In the genomic region with DNA sequence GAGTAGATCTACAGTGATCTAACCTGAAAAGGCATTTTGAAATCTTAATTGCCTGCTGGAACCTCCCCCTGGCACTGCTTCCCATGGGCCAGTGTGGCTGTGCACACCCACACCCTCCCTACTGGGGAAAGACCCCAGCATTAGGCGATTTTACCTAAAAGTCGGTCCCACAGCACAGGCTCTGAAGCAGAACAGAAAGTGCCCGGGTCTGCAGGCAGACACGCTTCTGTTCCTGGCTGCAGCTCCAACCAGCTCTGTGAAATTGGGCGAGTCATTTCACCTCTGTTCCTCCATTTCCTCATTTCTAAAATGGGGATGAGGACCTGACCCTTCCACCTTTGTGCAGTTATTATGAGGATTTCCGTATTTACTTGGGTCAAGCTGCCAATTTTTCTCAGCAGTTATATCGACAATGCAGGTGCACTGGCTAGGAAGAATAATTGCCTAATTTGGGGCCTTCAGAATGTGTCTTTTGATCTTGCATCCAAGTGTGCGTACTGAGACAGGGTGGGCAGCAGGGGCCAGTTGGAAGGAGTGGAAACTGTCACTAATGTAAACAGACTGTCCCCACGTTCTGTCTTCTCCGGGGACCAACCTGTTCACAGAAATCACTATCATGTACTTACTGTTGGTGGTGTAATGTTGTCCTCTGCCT, we compare ENCODE assay signal across 8 cellular contexts. TPM values are rescaled to one million over a fixed set of nuclear protein-coding genes. Genes with fewer than 3 reads are reported as not detected.
DNase-seq lines count a peak whose midpoint lies in the region; ATAC-seq and TF ChIP-seq lines count a peak whose summit lies in the region.

No MANE protein-coding gene starts in this region.

- no peaks in the 10 kb centered on the region for H3K27me3 ChIP-seq in lung (ENCODE audit: control insufficient read depth, insufficient read depth)

- no peaks in the 10 kb centered on the region for H3K27me3 Mint-ChIP-seq in T-helper 17 cell

- peak overlapping the region; percentile 95 for H3K27ac Mint-ChIP-seq in T-helper 17 cell

- peaks cover 79% of the 10 kb centered on the region for H3K4me1 Mint-ChIP-seq in T-helper 17 cell

- ATAC-seq in GM21381 (IDR thresholded peaks at IDR 0.05; ENCODE audit: unreplicated experiment) (peak; percentile 35), T-helper 17 cell (no peak), lung (ENCODE audit: insufficient read depth, low FRiP score) (peak; percentile 10)

- no peaks in the 10 kb centered on the region for H3K9me3 ChIP-seq in T-helper 17 cell (ENCODE audit: control insufficient read depth, low read length, poor library complexity, severe bottlenecking)
- H3K9me3 ChIP-seq in lung (ENCODE audit: control insufficient read depth in 2 of 2, insufficient read depth in 1 of 2, low read length in 1 of 2): no peaks in the 10 kb centered on the region

- H3K4me3 Mint-ChIP-seq in T-helper 17 cell: peak overlapping the region; percentile 89

- WGBS in lung, 2 donors: 22 to 27% methylated on average over 10 of the region's 10 CpGs

- H3K4me3 ChIP-seq in lung: no peak overlapping the region

- no peaks in the 10 kb centered on the region for H3K36me3 Mint-ChIP-seq in T-helper 17 cell (ENCODE audit: low read depth)

- DNase-seq in T-helper 17 cell: no peak
- DNase-seq in lung (ENCODE audit: low spot score): peak; percentile 42
- no peak for DNase-seq in superior temporal gyrus (ENCODE audit: extremely low spot score)
- no peak for DNase-seq in AG20443 (ENCODE audit: low spot score)
- no peak for DNase-seq in GM10266 (ENCODE audit: extremely low spot score)
- DNase-seq in stimulated activated CD4-positive, alpha-beta T cell treated with anti-CD3 and anti-CD28 coated beads, Interleukin-4, amount 100 ng/mL, for 1 hour: no peak

- TF ChIP-seq CTCF in 22Rv1 (IDR thresholded peaks at IDR 0.05) (no peak), lung (IDR thresholded peaks at IDR 0.05; ENCODE audit: control extremely low read depth, extremely low read depth) (no peak), GM10266 (IDR thresholded peaks at IDR 0.05; ENCODE audit: control insufficient read depth, insufficient read depth, low read depth, missing control alignments) (no peak)

- H3K36me3 ChIP-seq in lung (ENCODE audit: control insufficient read depth in 2 of 2, insufficient read depth in 2 of 2, low read length in 2 of 2): no peaks in the 10 kb centered on the region

- H3K27ac ChIP-seq in 22Rv1 (peak overlapping the region; percentile 92), lung (ENCODE audit: low read depth in 1 of 2, low read length in 1 of 2) (peak overlapping the region; percentile 21 to 89)

- H3K4me1 ChIP-seq in lung (ENCODE audit: control insufficient read depth in 2 of 2, insufficient read depth in 2 of 2, low read length in 2 of 2): peaks cover 29 to 53% of the 10 kb centered on the region in 2 donors

RNA-seq across cellular contexts. Expression of gene KLF3, which starts 7.1 kb away (rescaled TPM):
- total RNA-seq in T-helper 17 cell (10 to 100 TPM; 91.7 to 95.2 TPM), lung (10 to 100 TPM; 53.3 to 53.6 TPM)
- polyA plus RNA-seq in lung: 10 to 100 TPM; 14.7 to 25.2 TPM
